21 cellular contexts compared by ENCODE assay signal in genomic region chr6:49514571-49515484, GRCh38. TPM values are rescaled to one million over a fixed set of nuclear protein-coding genes. Genes with fewer than 3 reads are reported as not detected.
A peak's percentile ranks its signal among the peaks of the same experiment; 100 is the strongest.
DNase-seq lines count a peak whose midpoint lies in the region; ATAC-seq and TF ChIP-seq lines count a peak whose summit lies in the region.
"Had no signal": no experiment of that assay in that cellular context is flagged by ENCODE, and none has a peak within 500 bp of the region (broad histone marks: within the 10 kb centered on the region; RNA-seq: fewer than 3 reads in every experiment).

No MANE protein-coding gene starts in this region.

- POLR2A ChIA-PET in RWPE1 (lab: Yijun Ruan, JAX; ENCODE audit: low non-redundant PET), result no interaction called here

- H3K27ac ChIP-seq in RWPE1, result no peak overlapping the region

- DNase-seq in HS-5 (ENCODE audit: low read depth), result peak; percentile 38
- DNase-seq in RWPE1 (ENCODE audit: low spot score), result peak; percentile 55
- no peak for DNase-seq in left lobe of liver (ENCODE audit: low spot score)
- DNase-seq in KG1 (lab: John Stamatoyannopoulos, UW), result no peak
- no peak for DNase-seq in DMS 273 (lab: John Stamatoyannopoulos, UW; ENCODE audit: unreplicated experiment)
- DNase-seq: C1 segment of cervical spinal cord; CD4-positive, alpha-beta memory T cell; COR-L47; H7; Kasumi-1; MM.1S; NCI-H2029 treated with DMSO at 0.1 percent for 48 hours; NCI-H526 treated with DMSO at 0.1 percent for 48 hours; SK-N-SH; SW 1271 had no signal

- CTCF ChIA-PET in RWPE1 (lab: Yijun Ruan, JAX), result no interaction called here

- TF ChIP-seq CTCF in RWPE1 (conservative IDR thresholded peaks at IDR 0.05; ENCODE audit: low read depth), result no peak

- peak; percentile 42 for ATAC-seq in left lobe of liver
- no peak for ATAC-seq in HG02884 (IDR thresholded peaks at IDR 0.05; ENCODE audit: unreplicated experiment)
- ATAC-seq in HG03139 (IDR thresholded peaks at IDR 0.05; ENCODE audit: unreplicated experiment), result no peak
- ATAC-seq: Panc1 had no signal

RNA-seq across cellular contexts. Expression of gene GLYATL3, which starts 15.1 kb away (rescaled TPM):
- total RNA-seq in left lobe of liver, result not detected
- total RNA-seq: A673; CD4-positive, alpha-beta memory T cell; H7; HT-29; NCI-H460 had no signal

RNA-seq across cellular contexts. Expression of gene C6orf141, which starts 35.6 kb away (rescaled TPM):
- total RNA-seq in left lobe of liver, result 0.48 TPM
- total RNA-seq: CD4-positive, alpha-beta memory T cell had no signal

RNA-seq across cellular contexts. Expression of gene CENPQ, which starts 51.7 kb away (rescaled TPM):
- total RNA-seq in left lobe of liver, result 0.98 TPM

RNA-seq across cellular contexts. Expression of gene MMUT, which starts 51.8 kb away (rescaled TPM):
- 64.0 TPM for total RNA-seq in left lobe of liver

Comparison
In these comparisons a context has a peak if more than half of its experiments do, and no peak if none do; other contexts are left out.
1. DNase-seq: peak in HS-5 (single experiment) and RWPE1 (single experiment); none in left lobe of liver (single experiment), KG1 (single experiment) and DMS 273 (single experiment).